ENCODE assay signal across 1 cellular context in genomic region chr13:31209172-31209818, GRCh38.
TF ChIP-seq lines count a peak whose summit lies in the region.

No MANE protein-coding gene starts in this region.

TF ChIP-seq in H1, 55 proteins besides CTCF, POLR2A, EP300 and RAD21 (continued from another document):
- TF ChIP-seq HDAC2 (IDR thresholded peaks at IDR 0.05; ENCODE audit: borderline replicate concordance in 1 of 2, low read depth in 2 of 2, low read length in 2 of 2) (no peak), SP2 (IDR thresholded peaks at IDR 0.05; ENCODE audit: low read length) (no peak)
TF ChIP-seq in H1: peak in this region for 0.
